8 cellular contexts compared by ENCODE assay signal in genomic region chr10:98467506-98468318, GRCh38. TPM values are rescaled to one million over a fixed set of nuclear protein-coding genes. Genes with fewer than 3 reads are reported as not detected.
DNase-seq lines count a peak whose midpoint lies in the region; ATAC-seq and TF ChIP-seq lines count a peak whose summit lies in the region.

No MANE protein-coding gene starts in this region.

- peak; percentile 85 to 91 for TF ChIP-seq CTCF in mammary epithelial cell (conservative IDR thresholded peaks at IDR 0.05 in 1 of 2, IDR thresholded peaks at IDR 0.05 in 1 of 2; ENCODE audit: extremely low read depth in 1 of 2, insufficient read depth in 1 of 2, low read depth in 1 of 2, low read length in 2 of 2)

- H3K79me2 ChIP-seq in mammary epithelial cell (ENCODE audit: insufficient read depth, low read length): no peaks in the 10 kb centered on the region

- H3K9me3 ChIP-seq in mammary epithelial cell (replicated peaks; ENCODE audit: insufficient read depth, low read length) (no peaks in the 10 kb centered on the region), iPS-20b (ENCODE audit: insufficient read depth, low read depth, low read length) (no peaks in the 10 kb centered on the region), skeletal muscle tissue (ENCODE audit: control insufficient read depth in 3 of 3, low read length in 3 of 3) (no peaks in the 10 kb centered on the region)

- BruUV-seq in mammary epithelial cell (replicated peaks; lab: Mats Ljungman, UMichigan): no TSS peak

- H3K4me3 ChIP-seq in mammary epithelial cell (replicated peaks in 1 of 3; ENCODE audit: insufficient read depth in 1 of 3, low read depth in 2 of 3, low read length in 3 of 3) (peak overlapping the region; percentile 47 to 50 (median 48)), iPS-20b (ENCODE audit: low read length) (peak overlapping the region; percentile 60), skeletal muscle tissue (ENCODE audit: low read length in 3 of 3) (peak overlapping the region; percentile 76 to 82 (median 77))

- H4K20me1 ChIP-seq in mammary epithelial cell (ENCODE audit: insufficient read depth, low read length): no peaks in the 10 kb centered on the region

- WGBS in mammary epithelial cell (ENCODE audit: low coverage, missing lambda C conversion rate): 2% methylated on average over 21 of the region's 44 CpGs

- DNase-seq in A172 (ENCODE audit: low spot score): peak; percentile 89
- DNase-seq in NCI-H2029 treated with DMSO at 0.1 percent for 48 hours (lab: John Stamatoyannopoulos, UW): peak; percentile 32
- peak; percentile 56 for DNase-seq in UCSD-AML1 (lab: John Stamatoyannopoulos, UW; ENCODE audit: unreplicated experiment)
- peak; percentile 73 for DNase-seq in mammary epithelial cell

- in situ Hi-C loops in mammary epithelial cell (cut with MboI; ENCODE audit: low sequenced_read_pairs in 2 of 2): loop anchor here (5.0 to 25.0 kb wide), 4 partner anchors 195 to 777 kb away; partner anchors contain the start of gene HPSE2 (in 1 of the 2)

- no peak overlapping the region for H3K9ac ChIP-seq in mammary epithelial cell (ENCODE audit: insufficient read depth, low read length)
- peak overlapping the region; percentile 20; the same call in 1 of the 2 replicates for H3K9ac ChIP-seq in iPS-20b (ENCODE audit: low read depth, low read length)
- H3K9ac ChIP-seq in skeletal muscle tissue (ENCODE audit: low read depth in 1 of 3, low read length in 3 of 3): peak overlapping the region; percentile 62 to 79 (median 67)

- H3K27me3 ChIP-seq in mammary epithelial cell (ENCODE audit: insufficient read depth, low read length) (no peaks in the 10 kb centered on the region), iPS-20b (ENCODE audit: insufficient read depth, low read length) (peaks cover 18% of the 10 kb centered on the region), skeletal muscle tissue (ENCODE audit: control insufficient read depth in 3 of 3, insufficient read depth in 3 of 3, low read length in 3 of 3) (peaks cover 0 to 5% (median 2%) of the 10 kb centered on the region in 3 donors)

- dilution Hi-C loops in mammary epithelial cell (cut with HindIII; ENCODE audit: low sequenced_read_pairs): no loop called here

- CTCF ChIA-PET in mammary epithelial cell (lab: Charles Lee; ENCODE audit: low non-redundant PET): interaction anchor here (0.6 to 1.0 kb wide), 5 partner anchors 183 to 1142 kb away, joined by 3 to 9 read pairs (median 3); no protein-coding TSS in a partner anchor

- peak overlapping the region; percentile 95 for H2AFZ ChIP-seq in mammary epithelial cell (ENCODE audit: low read depth, low read length)

- peaks cover 7% of the 10 kb centered on the region for H3K4me1 ChIP-seq in mammary epithelial cell (ENCODE audit: insufficient read depth, low read length)
- peaks cover 18% of the 10 kb centered on the region; the same call in 1 of the 2 replicates for H3K4me1 ChIP-seq in iPS-20b (ENCODE audit: insufficient read depth, low read length)
- H3K4me1 ChIP-seq in skeletal muscle tissue (ENCODE audit: control insufficient read depth in 3 of 3, insufficient read depth in 3 of 3, low read length in 3 of 3): peaks cover 6 to 10% (median 7%) of the 10 kb centered on the region in 3 donors

- H3K27ac ChIP-seq in mammary epithelial cell (ENCODE audit: insufficient read depth, low read depth, low read length) (no peak overlapping the region), iPS-20b (ENCODE audit: low read length) (no peak overlapping the region), skeletal muscle tissue (ENCODE audit: low read depth, low read length) (no peak overlapping the region)

- H3K4me2 ChIP-seq in mammary epithelial cell (ENCODE audit: insufficient read depth, low read depth, low read length): peak overlapping the region; percentile 92

- intact Hi-C loops in mammary epithelial cell (cut with micrococcal nuclease): loop anchor here (1.0 to 10.0 kb wide), 9 partner anchors 43 to 905 kb away; no protein-coding TSS in a partner anchor

- no peaks in the 10 kb centered on the region for H3K36me3 ChIP-seq in mammary epithelial cell (ENCODE audit: insufficient read depth, low read length)
- no peaks in the 10 kb centered on the region for H3K36me3 ChIP-seq in iPS-20b (ENCODE audit: insufficient read depth, low read depth, low read length)
- H3K36me3 ChIP-seq in skeletal muscle tissue (ENCODE audit: control insufficient read depth in 3 of 3, insufficient read depth in 3 of 3, low read length in 3 of 3): no peaks in the 10 kb centered on the region

- ATAC-seq in GM18502 (IDR thresholded peaks at IDR 0.05; ENCODE audit: poor library complexity, unreplicated experiment): peak; percentile 97
- ATAC-seq in HG02943 (IDR thresholded peaks at IDR 0.05; ENCODE audit: low read depth, unreplicated experiment): peak; percentile 93

RNA-seq across cellular contexts. Expression of gene HPS1, which starts 21.0 kb away (rescaled TPM):
- 32.0 and 40.0 TPM in 2 replicates for total RNA-seq in A172 (2014; rRNA removed; shearing (Covaris generic))
- 10 to 100 TPM; 37.3 to 54.6 TPM for total RNA-seq in mammary epithelial cell
- 44.5 TPM for polyA plus RNA-seq in mammary epithelial cell
- polyA minus RNA-seq in mammary epithelial cell: 51.3 TPM
- total RNA-seq in skeletal muscle tissue: 8.9 TPM

RNA-seq across cellular contexts. Expression of gene PYROXD2, which starts 52.7 kb away (rescaled TPM):
- 8.3 and 10.9 TPM in 2 replicates for total RNA-seq in A172 (2014; rRNA removed; shearing (Covaris generic))
- total RNA-seq in mammary epithelial cell: 10 to 100 TPM in 1 of 2 donors, 1 to 10 TPM in 1; 8.3 to 10.2 TPM
- 11.0 TPM for polyA plus RNA-seq in mammary epithelial cell
- polyA minus RNA-seq in mammary epithelial cell: 1.4 TPM
- 11.0 TPM for total RNA-seq in skeletal muscle tissue

Comparison
In these comparisons a context has a peak if more than half of its experiments do, and no peak if none do; other contexts are left out.
1. DNase-seq: peak in every context shown above with its lines; median percentile 89 in A172; 73 in mammary epithelial cell; 56 in UCSD-AML1; 32 in NCI-H2029 treated with DMSO at 0.1 percent for 48 hours.